In the genomic region with DNA sequence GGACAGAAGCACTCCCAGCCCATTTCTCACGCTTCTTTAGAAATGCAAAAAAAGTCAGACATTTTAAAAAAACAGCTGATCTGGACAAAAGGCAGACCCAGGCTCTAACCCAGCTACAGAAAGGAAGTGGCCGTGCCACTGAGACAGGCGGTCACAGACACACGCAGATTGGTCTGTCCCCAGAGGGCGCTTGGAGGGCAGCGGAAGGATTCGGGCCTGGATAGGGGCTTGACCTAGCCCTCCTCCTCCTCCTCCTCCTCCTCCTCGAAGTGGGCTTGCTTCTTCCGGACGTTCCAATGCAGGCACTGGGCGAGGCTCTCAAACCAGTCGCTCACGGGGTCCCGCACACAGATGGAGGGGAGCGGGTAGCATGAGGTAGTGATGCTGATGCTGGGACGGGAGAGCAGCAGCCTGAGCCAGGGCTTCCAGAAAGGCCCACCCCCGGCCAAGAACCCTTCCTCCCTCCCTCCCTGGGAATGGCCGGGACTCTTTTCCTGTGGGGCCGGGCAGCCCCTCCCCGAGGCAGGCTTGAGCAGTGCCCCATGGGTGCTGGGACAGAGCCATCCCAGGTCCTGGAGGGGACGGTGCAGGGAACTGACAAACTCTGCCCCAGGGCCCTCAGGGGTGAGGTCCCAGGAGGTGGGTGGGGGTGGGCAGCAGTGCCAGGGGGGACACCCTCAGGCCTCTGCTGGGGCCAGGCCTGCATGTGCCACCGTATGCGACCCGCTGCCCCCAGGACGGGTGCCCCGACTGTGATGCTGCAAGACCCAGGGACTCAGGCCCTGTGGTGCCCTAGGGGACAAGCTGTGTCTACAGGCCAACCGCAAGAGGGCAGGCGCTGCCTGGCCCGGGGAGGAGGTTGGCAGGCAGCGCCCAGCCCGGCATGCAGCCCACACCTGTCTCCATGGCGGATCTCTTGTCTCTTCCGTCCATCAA, we compare ENCODE assay signal across 1 cellular context.
TF ChIP-seq lines count a peak whose summit lies in the region.

No MANE protein-coding gene starts in this region.

TF ChIP-seq in GM23338, 12 proteins besides CTCF, POLR2A, EP300 and RAD21:
- TF ChIP-seq, protein P1, sequence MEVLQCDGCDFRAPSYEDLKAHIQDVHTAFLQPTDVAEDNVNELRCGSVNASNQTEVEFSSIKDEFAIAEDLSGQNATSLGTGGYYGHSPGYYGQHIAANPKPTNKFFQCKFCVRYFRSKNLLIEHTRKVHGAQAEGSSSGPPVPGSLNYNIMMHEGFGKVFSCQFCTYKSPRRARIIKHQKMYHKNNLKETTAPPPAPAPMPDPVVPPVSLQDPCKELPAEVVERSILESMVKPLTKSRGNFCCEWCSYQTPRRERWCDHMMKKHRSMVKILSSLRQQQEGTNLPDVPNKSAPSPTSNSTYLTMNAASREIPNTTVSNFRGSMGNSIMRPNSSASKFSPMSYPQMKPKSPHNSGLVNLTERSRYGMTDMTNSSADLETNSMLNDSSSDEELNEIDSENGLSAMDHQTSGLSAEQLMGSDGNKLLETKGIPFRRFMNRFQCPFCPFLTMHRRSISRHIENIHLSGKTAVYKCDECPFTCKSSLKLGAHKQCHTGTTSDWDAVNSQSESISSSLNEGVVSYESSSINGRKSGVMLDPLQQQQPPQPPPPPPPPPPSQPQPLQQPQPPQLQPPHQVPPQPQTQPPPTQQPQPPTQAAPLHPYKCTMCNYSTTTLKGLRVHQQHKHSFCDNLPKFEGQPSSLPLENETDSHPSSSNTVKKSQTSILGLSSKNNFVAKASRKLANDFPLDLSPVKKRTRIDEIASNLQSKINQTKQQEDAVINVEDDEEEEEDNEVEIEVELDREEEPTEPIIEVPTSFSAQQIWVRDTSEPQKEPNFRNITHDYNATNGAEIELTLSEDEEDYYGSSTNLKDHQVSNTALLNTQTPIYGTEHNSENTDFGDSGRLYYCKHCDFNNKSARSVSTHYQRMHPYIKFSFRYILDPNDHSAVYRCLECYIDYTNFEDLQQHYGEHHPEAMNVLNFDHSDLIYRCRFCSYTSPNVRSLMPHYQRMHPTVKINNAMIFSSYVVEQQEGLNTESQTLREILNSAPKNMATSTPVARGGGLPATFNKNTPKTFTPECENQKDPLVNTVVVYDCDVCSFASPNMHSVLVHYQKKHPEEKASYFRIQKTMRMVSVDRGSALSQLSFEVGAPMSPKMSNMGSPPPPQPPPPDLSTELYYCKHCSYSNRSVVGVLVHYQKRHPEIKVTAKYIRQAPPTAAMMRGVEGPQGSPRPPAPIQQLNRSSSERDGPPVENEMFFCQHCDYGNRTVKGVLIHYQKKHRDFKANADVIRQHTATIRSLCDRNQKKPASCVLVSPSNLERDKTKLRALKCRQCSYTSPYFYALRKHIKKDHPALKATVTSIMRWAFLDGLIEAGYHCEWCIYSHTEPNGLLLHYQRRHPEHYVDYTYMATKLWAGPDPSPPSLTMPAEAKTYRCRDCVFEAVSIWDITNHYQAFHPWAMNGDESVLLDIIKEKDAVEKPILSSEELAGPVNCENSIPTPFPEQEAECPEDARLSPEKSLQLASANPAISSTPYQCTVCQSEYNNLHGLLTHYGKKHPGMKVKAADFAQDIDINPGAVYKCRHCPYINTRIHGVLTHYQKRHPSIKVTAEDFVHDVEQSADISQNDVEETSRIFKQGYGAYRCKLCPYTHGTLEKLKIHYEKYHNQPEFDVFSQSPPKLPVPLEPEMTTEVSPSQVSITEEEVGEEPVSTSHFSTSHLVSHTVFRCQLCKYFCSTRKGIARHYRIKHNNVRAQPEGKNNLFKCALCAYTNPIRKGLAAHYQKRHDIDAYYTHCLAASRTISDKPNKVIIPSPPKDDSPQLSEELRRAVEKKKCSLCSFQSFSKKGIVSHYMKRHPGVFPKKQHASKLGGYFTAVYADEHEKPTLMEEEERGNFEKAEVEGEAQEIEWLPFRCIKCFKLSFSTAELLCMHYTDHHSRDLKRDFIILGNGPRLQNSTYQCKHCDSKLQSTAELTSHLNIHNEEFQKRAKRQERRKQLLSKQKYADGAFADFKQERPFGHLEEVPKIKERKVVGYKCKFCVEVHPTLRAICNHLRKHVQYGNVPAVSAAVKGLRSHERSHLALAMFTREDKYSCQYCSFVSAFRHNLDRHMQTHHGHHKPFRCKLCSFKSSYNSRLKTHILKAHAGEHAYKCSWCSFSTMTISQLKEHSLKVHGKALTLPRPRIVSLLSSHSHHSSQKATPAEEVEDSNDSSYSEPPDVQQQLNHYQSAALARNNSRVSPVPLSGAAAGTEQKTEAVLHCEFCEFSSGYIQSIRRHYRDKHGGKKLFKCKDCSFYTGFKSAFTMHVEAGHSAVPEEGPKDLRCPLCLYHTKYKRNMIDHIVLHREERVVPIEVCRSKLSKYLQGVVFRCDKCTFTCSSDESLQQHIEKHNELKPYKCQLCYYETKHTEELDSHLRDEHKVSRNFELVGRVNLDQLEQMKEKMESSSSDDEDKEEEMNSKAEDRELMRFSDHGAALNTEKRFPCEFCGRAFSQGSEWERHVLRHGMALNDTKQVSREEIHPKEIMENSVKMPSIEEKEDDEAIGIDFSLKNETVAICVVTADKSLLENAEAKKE (CRISPR knock-in tag; IDR thresholded peaks at IDR 0.05): no peak
- TF ChIP-seq JUNB (IDR thresholded peaks at IDR 0.05; ENCODE audit: unreplicated experiment) (no peak), EZH2phosphoT487 (IDR thresholded peaks at IDR 0.05; ENCODE audit: unreplicated experiment) (no peak), ZNF114 (CRISPR knock-in tag; IDR thresholded peaks at IDR 0.05) (no peak), CREB1 (CRISPR knock-in tag; IDR thresholded peaks at IDR 0.05; ENCODE audit: low read depth) (no peak), NANOG (IDR thresholded peaks at IDR 0.05; ENCODE audit: borderline replicate concordance) (no peak)
- TF ChIP-seq, protein P2, sequence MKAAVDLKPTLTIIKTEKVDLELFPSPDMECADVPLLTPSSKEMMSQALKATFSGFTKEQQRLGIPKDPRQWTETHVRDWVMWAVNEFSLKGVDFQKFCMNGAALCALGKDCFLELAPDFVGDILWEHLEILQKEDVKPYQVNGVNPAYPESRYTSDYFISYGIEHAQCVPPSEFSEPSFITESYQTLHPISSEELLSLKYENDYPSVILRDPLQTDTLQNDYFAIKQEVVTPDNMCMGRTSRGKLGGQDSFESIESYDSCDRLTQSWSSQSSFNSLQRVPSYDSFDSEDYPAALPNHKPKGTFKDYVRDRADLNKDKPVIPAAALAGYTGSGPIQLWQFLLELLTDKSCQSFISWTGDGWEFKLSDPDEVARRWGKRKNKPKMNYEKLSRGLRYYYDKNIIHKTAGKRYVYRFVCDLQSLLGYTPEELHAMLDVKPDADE (IDR thresholded peaks at IDR 0.05): no peak
- TF ChIP-seq, protein P3, sequence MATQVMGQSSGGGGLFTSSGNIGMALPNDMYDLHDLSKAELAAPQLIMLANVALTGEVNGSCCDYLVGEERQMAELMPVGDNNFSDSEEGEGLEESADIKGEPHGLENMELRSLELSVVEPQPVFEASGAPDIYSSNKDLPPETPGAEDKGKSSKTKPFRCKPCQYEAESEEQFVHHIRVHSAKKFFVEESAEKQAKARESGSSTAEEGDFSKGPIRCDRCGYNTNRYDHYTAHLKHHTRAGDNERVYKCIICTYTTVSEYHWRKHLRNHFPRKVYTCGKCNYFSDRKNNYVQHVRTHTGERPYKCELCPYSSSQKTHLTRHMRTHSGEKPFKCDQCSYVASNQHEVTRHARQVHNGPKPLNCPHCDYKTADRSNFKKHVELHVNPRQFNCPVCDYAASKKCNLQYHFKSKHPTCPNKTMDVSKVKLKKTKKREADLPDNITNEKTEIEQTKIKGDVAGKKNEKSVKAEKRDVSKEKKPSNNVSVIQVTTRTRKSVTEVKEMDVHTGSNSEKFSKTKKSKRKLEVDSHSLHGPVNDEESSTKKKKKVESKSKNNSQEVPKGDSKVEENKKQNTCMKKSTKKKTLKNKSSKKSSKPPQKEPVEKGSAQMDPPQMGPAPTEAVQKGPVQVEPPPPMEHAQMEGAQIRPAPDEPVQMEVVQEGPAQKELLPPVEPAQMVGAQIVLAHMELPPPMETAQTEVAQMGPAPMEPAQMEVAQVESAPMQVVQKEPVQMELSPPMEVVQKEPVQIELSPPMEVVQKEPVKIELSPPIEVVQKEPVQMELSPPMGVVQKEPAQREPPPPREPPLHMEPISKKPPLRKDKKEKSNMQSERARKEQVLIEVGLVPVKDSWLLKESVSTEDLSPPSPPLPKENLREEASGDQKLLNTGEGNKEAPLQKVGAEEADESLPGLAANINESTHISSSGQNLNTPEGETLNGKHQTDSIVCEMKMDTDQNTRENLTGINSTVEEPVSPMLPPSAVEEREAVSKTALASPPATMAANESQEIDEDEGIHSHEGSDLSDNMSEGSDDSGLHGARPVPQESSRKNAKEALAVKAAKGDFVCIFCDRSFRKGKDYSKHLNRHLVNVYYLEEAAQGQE (IDR thresholded peaks at IDR 0.05; ENCODE audit: unreplicated experiment): no peak
